8 cellular contexts compared by ENCODE assay signal in the genomic region with DNA sequence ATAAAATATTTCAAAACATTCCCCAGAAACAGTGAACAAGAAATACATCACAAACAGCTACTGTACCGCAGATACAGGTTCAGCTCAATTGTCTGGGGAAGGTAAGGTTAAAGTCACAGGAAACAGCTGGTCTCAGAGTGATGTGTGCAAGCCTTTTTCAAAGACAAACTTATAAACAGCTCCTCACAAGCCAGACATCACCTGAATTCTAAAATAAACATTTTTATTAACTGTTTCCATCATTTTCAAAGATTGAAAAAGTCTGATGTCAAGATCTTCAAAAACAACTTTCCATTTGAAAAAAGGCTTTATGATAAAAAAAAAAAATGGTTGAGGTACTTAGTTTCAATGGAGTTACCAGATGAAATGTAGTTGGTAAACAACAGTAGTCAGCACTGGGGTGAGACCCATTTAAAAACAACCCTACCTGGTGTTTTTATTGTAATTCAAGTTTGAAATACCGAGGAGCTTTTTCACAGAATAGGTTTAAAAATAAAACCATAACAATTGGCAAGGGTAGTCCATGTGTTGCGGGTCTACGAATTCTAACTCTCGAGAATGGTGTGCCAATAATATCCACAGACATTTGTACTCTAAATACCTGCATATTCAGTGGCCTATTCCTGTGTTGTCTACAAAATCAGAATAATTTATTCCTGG. TPM values are rescaled to one million over a fixed set of nuclear protein-coding genes. Genes with fewer than 3 reads are reported as not detected.
DNase-seq lines count a peak whose midpoint lies in the region; ATAC-seq, FAIRE-seq and TF ChIP-seq lines count a peak whose summit lies in the region.

No MANE protein-coding gene starts in this region.

- no peak for TF ChIP-seq EP300 in A549 (IDR thresholded peaks at IDR 0.05)

- H3K4me1 Mint-ChIP-seq in memory B cell, result peaks cover 32% of the 10 kb centered on the region

- peaks cover 28% of the 10 kb centered on the region for H3K4me1 ChIP-seq in A549

- CTCF ChIA-PET in A549 (lab: Yijun Ruan, JAX), result interaction anchor here (0.7 to 1.1 kb wide), 2 partner anchors 437 to 529 kb away, joined by 3 to 4 read pairs; no protein-coding TSS in a partner anchor

- H3K4me3 Mint-ChIP-seq in memory B cell, result peak overlapping the region; percentile 100

- 6% methylated on average over 5 of the region's 5 CpGs for WGBS in A549 (ENCODE audit: missing lambda C conversion rate)

- POLR2A ChIA-PET in A549 (lab: Yijun Ruan, JAX), result interaction anchor here (0.7 to 4.7 kb wide), 4 partner anchors 463 to 1301 kb away, joined by 3 to 33 read pairs (median 4); no protein-coding TSS in a partner anchor

- H3K27me3 Mint-ChIP-seq in memory B cell, result no peaks in the 10 kb centered on the region

- peak overlapping the region; percentile 72 to 92 for H3K27ac ChIP-seq in A549

- in situ Hi-C loops in astrocyte of the cerebellum (cut with HindIII; ENCODE audit: low sequenced_read_pairs), result no loop called here

- ATAC-seq in A549, result no peak
- ATAC-seq in memory B cell (ENCODE audit: low read depth), result no peak
- no peak for ATAC-seq in GM21528 (IDR thresholded peaks at IDR 0.05; ENCODE audit: low FRiP score, unreplicated experiment)

- H3K9me3 Mint-ChIP-seq in memory B cell, result no peaks in the 10 kb centered on the region

- H3K4me3 ChIP-seq in A549 (peak overlapping the region; percentile 91), astrocyte of the cerebellum (ENCODE audit: low read depth, low read length) (peak overlapping the region; percentile 79)

- TF ChIP-seq CTCF in A549 (IDR thresholded peaks at IDR 0.05) (no peak), astrocyte of the cerebellum (IDR thresholded peaks at IDR 0.05; ENCODE audit: low read depth, low read length, missing control alignments) (no peak)

- peak overlapping the region; percentile 90 for H3K4me2 ChIP-seq in A549

- FAIRE-seq in A549 (lab: Jason Lieb, UNC) (no peak), H54 (lab: Jason Lieb, UNC) (peak; percentile 60)

- peak overlapping the region; percentile 84 for H3K27ac Mint-ChIP-seq in memory B cell

- TF ChIP-seq POLR2A in A549 (IDR thresholded peaks at IDR 0.05; ENCODE audit: low read length) (no peak), H54 (IDR thresholded peaks at IDR 0.05; ENCODE audit: low read depth, low read length) (no peak)

- H3K36me3 Mint-ChIP-seq in memory B cell, result peaks cover 44% of the 10 kb centered on the region

- no peak for DNase-seq in A549 (ENCODE audit: low read depth in 1 of 2, low spot score in 1 of 2)
- no peak for DNase-seq in H54 (ENCODE audit: insufficient read length, low spot score)
- DNase-seq in astrocyte of the cerebellum (ENCODE audit: low read depth), result no peak
- no peak for DNase-seq in memory B cell (ENCODE audit: low spot score in 2 of 2)
- no peak for DNase-seq in kidney glomerular epithelial cell (lab: John Stamatoyannopoulos, UW)
- no peak for DNase-seq in SHP77 treated with DMSO at 0.1 percent for 48 hours (lab: John Stamatoyannopoulos, UW)
- no peak for DNase-seq in mesenteric fat pad (ENCODE audit: low spot score)

- TF ChIP-seq RAD21 in A549 (conservative IDR thresholded peaks at IDR 0.05 in 1 of 2, IDR thresholded peaks at IDR 0.05 in 1 of 2), result no peak

- H3K9me3 ChIP-seq in A549, result no peaks in the 10 kb centered on the region

TF ChIP-seq in A549, 52 proteins besides CTCF, POLR2A, EP300 and RAD21:
- no peak for TF ChIP-seq NPAS2 (CRISPR knock-in tag; IDR thresholded peaks at IDR 0.05; ENCODE audit: borderline replicate concordance)
- TF ChIP-seq RARB (CRISPR knock-in tag; IDR thresholded peaks at IDR 0.05), result 0 out of 2 replicates have a peak, but pooled peaks have one; percentile 19
- TF ChIP-seq NR3C1 (IDR thresholded peaks at IDR 0.05), result no peak
- TF ChIP-seq JUN (IDR thresholded peaks at IDR 0.05), result 0 out of 5 replicates have a peak, but pooled peaks of 1 of the 2 experiments have one; percentile 26

RNA-seq across cellular contexts. Expression of gene BTG1, which starts 3.9 kb away (rescaled TPM):
- polyA plus RNA-seq in A549 (2011; rRNA removed) (138 and 215 TPM in 2 replicates), A549 (2017; fragmentation: RNase III; extraction: RNeasy Plus Mini Kit Qiagen cat#74134 plus additional on column Dnase treatment) (21.0 to 30.6 TPM (median 29.4 TPM) in 3 replicates)
- polyA plus RNA-seq in A549 (2012; cell fraction: cytosol; rRNA removed), result 40.4 and 47.2 TPM in 2 replicates
- 10.9 and 12.1 TPM in 2 replicates for polyA plus RNA-seq in A549 (2012; cell fraction: nucleus; rRNA removed)
- 228 and 293 TPM in 2 replicates for polyA minus RNA-seq in A549 (2011; rRNA and poly(A)+ RNA removed)
- 97.2 TPM for total RNA-seq in mesenteric fat pad
